ENCODE assay signal across 1 cellular context in the genomic region with DNA sequence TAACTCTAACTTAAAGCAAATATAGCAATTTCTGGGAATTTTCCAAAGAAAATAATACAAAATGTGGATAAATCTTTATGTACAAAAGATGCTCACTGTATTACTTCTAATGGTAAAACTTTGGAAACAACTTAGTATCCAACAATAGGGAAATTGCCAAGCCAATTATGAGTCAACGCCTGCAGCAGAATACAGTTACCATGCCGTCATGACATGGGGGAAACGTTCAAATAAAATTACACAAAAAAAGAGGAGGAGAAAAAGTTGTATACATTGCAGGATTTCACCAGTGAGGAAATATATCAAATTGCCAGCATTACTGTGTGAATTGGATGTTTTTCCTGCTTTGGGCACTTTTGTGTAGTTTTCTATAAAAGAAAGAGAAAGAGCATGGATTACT.
TF ChIP-seq lines count a peak whose summit lies in the region.

No MANE protein-coding gene starts in this region.

TF ChIP-seq in SK-N-SH treated with all-trans-retinoic acid at 6 μM for 48 hours, 23 proteins besides CTCF, POLR2A, EP300 and RAD21 (continued from another document):
- TF ChIP-seq, protein P1, sequence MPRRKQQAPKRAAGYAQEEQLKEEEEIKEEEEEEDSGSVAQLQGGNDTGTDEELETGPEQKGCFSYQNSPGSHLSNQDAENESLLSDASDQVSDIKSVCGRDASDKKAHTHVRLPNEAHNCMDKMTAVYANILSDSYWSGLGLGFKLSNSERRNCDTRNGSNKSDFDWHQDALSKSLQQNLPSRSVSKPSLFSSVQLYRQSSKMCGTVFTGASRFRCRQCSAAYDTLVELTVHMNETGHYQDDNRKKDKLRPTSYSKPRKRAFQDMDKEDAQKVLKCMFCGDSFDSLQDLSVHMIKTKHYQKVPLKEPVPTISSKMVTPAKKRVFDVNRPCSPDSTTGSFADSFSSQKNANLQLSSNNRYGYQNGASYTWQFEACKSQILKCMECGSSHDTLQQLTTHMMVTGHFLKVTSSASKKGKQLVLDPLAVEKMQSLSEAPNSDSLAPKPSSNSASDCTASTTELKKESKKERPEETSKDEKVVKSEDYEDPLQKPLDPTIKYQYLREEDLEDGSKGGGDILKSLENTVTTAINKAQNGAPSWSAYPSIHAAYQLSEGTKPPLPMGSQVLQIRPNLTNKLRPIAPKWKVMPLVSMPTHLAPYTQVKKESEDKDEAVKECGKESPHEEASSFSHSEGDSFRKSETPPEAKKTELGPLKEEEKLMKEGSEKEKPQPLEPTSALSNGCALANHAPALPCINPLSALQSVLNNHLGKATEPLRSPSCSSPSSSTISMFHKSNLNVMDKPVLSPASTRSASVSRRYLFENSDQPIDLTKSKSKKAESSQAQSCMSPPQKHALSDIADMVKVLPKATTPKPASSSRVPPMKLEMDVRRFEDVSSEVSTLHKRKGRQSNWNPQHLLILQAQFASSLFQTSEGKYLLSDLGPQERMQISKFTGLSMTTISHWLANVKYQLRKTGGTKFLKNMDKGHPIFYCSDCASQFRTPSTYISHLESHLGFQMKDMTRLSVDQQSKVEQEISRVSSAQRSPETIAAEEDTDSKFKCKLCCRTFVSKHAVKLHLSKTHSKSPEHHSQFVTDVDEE (CRISPR knock-in tag; IDR thresholded peaks at IDR 0.05) = no peak
- no peak for TF ChIP-seq ZNF8 (CRISPR knock-in tag; IDR thresholded peaks at IDR 0.05)
- TF ChIP-seq, protein P2, sequence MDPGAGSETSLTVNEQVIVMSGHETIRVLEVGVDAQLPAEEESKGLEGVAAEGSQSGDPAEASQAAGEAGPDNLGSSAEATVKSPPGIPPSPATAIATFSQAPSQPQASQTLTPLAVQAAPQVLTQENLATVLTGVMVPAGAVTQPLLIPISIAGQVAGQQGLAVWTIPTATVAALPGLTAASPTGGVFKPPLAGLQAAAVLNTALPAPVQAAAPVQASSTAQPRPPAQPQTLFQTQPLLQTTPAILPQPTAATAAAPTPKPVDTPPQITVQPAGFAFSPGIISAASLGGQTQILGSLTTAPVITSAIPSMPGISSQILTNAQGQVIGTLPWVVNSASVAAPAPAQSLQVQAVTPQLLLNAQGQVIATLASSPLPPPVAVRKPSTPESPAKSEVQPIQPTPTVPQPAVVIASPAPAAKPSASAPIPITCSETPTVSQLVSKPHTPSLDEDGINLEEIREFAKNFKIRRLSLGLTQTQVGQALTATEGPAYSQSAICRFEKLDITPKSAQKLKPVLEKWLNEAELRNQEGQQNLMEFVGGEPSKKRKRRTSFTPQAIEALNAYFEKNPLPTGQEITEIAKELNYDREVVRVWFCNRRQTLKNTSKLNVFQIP (CRISPR knock-in tag; IDR thresholded peaks at IDR 0.05; ENCODE audit: borderline replicate concordance, low read depth) = no peak
- TF ChIP-seq PATZ1 (CRISPR knock-in tag; IDR thresholded peaks at IDR 0.05; ENCODE audit: borderline replicate concordance) = no peak
- TF ChIP-seq ZFP30 (CRISPR knock-in tag; IDR thresholded peaks at IDR 0.05) = no peak
- no peak for TF ChIP-seq GLIS3 (CRISPR knock-in tag; IDR thresholded peaks at IDR 0.05)
- no peak for TF ChIP-seq OSR1 (CRISPR knock-in tag; IDR thresholded peaks at IDR 0.05)
- TF ChIP-seq ZNF565 (CRISPR knock-in tag; conservative IDR thresholded peaks at IDR 0.05; ENCODE audit: low read depth) = no peak
- no peak for TF ChIP-seq ZFP3 (CRISPR knock-in tag; IDR thresholded peaks at IDR 0.05)
TF ChIP-seq in SK-N-SH treated with all-trans-retinoic acid at 6 μM for 48 hours: peak in this region for 0.
